Comparison of ENCODE assay signal across 8 cellular contexts in the genomic region with DNA sequence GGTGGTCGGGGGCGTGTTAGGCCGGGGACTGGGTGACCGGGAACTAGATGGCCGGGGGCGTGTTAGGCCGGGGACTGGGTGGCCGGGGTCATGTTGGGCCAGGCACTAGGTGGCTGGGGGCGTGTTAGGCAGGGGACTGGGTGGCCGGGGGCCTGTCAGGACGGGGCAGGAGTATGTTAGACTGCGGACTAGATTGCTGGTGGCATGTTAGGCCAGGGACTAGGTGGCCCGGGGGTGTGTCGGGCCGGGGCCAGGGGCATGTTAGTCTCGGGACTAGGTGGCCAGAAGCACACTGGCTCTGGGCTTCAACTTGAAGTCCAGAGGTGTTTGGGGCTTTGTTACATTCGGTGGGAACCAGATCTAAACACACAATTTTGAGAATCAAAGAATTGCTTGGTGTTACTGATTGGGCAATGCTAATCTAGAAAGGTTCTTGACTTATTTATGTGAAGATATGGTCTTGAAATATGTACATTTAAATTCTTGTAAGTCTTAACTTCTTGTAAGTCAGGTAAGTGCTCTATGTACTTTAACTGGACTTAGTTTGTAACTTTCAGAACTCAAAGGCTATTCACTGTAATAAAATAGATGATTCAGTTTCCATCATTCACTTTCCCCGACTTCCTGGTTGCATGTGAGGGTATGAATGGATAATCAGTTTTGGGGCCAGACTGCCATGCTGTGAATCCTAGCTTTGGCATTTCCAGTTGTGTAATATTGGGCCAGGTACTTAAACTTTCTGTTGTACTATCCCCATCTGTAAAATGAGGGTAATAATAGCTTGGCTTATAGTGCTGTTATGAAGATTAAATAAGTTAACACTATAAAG. TPM values are rescaled to one million over a fixed set of nuclear protein-coding genes. Genes with fewer than 3 reads are reported as not detected.
DNase-seq lines count a peak whose midpoint lies in the region; ATAC-seq and TF ChIP-seq lines count a peak whose summit lies in the region.

No MANE protein-coding gene starts in this region.

- DNase-seq in GM06990 (ENCODE audit: extremely low read depth, insufficient read length) = no peak
- peak; percentile 26 for DNase-seq in HuH-7 (ENCODE audit: low spot score)
- DNase-seq in astrocyte of the spinal cord (ENCODE audit: low read depth, low spot score) = peak; percentile 9
- DNase-seq in kidney tubule cell (ENCODE audit: low spot score) = peak; percentile 82
- no peak for DNase-seq in testis
- DNase-seq in islet precursor cell = no peak
- no peak for DNase-seq in NCI-H2171 treated with DMSO at 0.1 percent for 48 hours (lab: John Stamatoyannopoulos, UW)

- TF ChIP-seq POLR2A in testis (IDR thresholded peaks at IDR 0.05) = no peak

- no peak for ATAC-seq in GM19452 (IDR thresholded peaks at IDR 0.05; ENCODE audit: unreplicated experiment)

- H3K9me3 ChIP-seq in testis = no peaks in the 10 kb centered on the region

- H3K36me3 ChIP-seq in GM06990 (ENCODE audit: control insufficient read depth, insufficient read depth, low read length) (no peaks in the 10 kb centered on the region), testis (ENCODE audit: low read depth, missing control alignments) (no peaks in the 10 kb centered on the region)

- in situ Hi-C loops in astrocyte of the spinal cord (cut with HindIII; ENCODE audit: low sequenced_read_pairs) = no loop called here

- 8 to 13% methylated on average over 16 to 18 of the region's 18 CpGs for WGBS in testis, 2 donors

- peaks cover 8% of the 10 kb centered on the region for H3K4me1 ChIP-seq in testis

- no peaks in the 10 kb centered on the region for H3K27me3 ChIP-seq in GM06990 (replicated peaks; ENCODE audit: control insufficient read depth, insufficient read depth, low read length)
- no peaks in the 10 kb centered on the region for H3K27me3 ChIP-seq in testis

- intact Hi-C loops in testis (cut with DNase I; ENCODE audit: low total_unique reads) = loop anchor here (10.0 kb wide), 1 partner anchor 438 kb away; no protein-coding TSS in a partner anchor

- no peak for TF ChIP-seq CTCF in GM06990 (IDR thresholded peaks at IDR 0.05; ENCODE audit: insufficient read depth, low read length, poor library complexity, severe bottlenecking)
- no peak for TF ChIP-seq CTCF in astrocyte of the spinal cord (IDR thresholded peaks at IDR 0.05; ENCODE audit: low read depth, low read length)
- no peak for TF ChIP-seq CTCF in testis (IDR thresholded peaks at IDR 0.05)

- H3K27ac ChIP-seq in testis = no peak overlapping the region

- H3K4me3 ChIP-seq in GM06990 (replicated peaks; ENCODE audit: low read depth, low read length) (peak overlapping the region; percentile 85), astrocyte of the spinal cord (ENCODE audit: low read depth, low read length) (peak overlapping the region; percentile 81), testis (peak overlapping the region; percentile 83 to 90)

RNA-seq across cellular contexts. Expression of a gene that starts 1.1 kb away (rescaled TPM):
- total RNA-seq in testis = 10 to 100 TPM; 60.9 to 71.2 TPM
- polyA plus RNA-seq in testis (ENCODE audit: insufficient read depth, low read depth, low replicate concordance) = 47.5 TPM

RNA-seq across cellular contexts. Expression of a gene that starts 30.5 kb away (rescaled TPM):
- 10 to 100 TPM; 63.0 to 65.4 TPM for total RNA-seq in testis
- polyA plus RNA-seq in testis (ENCODE audit: insufficient read depth, low read depth, low replicate concordance) = 33.4 TPM

RNA-seq across cellular contexts. Expression of a gene that starts 48.8 kb away (rescaled TPM):
- total RNA-seq in testis = under 1 TPM; 0.25 to 0.79 TPM
- polyA plus RNA-seq in testis (ENCODE audit: insufficient read depth, low read depth, low replicate concordance) = 0.67 TPM

Comparison
In these comparisons a context has a peak if more than half of its experiments do, and no peak if none do; other contexts are left out.
1. DNase-seq: peak in HuH-7 (single experiment), astrocyte of the spinal cord (single experiment) and kidney tubule cell (single experiment); none in GM06990 (single experiment), testis (single experiment), islet precursor cell (single experiment) and NCI-H2171 treated with DMSO at 0.1 percent for 48 hours (single experiment).
2. Peak in every context shown above with its lines, with median percentiles within 50 percentile points of each other: H3K4me3 ChIP-seq.